21 cellular contexts compared by ENCODE assay signal in genomic region chr4:157885785-157886184, GRCh38.
"Had no signal": no experiment of that assay in that cellular context is flagged by ENCODE, and none has a peak within 500 bp of the region (broad histone marks: within the 10 kb centered on the region; RNA-seq: fewer than 3 reads in every experiment).

No MANE protein-coding gene starts in this region.

- H3K27me3 ChIP-seq: SJCRH30 had no signal

- H3K4me3 ChIP-seq: K562, SJCRH30 had no signal

- H3K4me1 ChIP-seq: SJCRH30 had no signal

- H3K9me3 ChIP-seq: SJCRH30, SK-N-SH had no signal

- DNase-seq: activated CD4-positive, alpha-beta T cell treated with anti-CD3 and anti-CD28 coated beads for 36 hours; activated CD8-positive, alpha-beta memory T cell treated with anti-CD3 and anti-CD28 coated beads, Interleukin-2, amount 50 U/mL, for 4 hours; activated CD8-positive, alpha-beta T cell treated with anti-CD3 and anti-CD28 coated beads for 36 hours; activated naive CD4-positive, alpha-beta T cell; aorta; central memory CD4-positive, alpha-beta T cell; Karpas-422; NCI-H1105 treated with DMSO at 0.1 percent for 48 hours; NCI-H1436 treated with DMSO at 0.1 percent for 48 hours; NCI-H187; NCI-H2081 treated with DMSO at 0.1 percent for 48 hours; NCI-H226; NCI-H526 treated with DMSO at 0.1 percent for 48 hours; NK-92 treated with Interleukin-12 subunit alpha and Interleukin-12 subunit beta, amount 100 ng/mL, for 24 hours; OCI-M1; RPMI8226; SJCRH30; SK-N-SH; T-helper 1 cell; WERI-Rb-1 had no signal

- H3K27ac ChIP-seq: SJCRH30, WERI-Rb-1 had no signal

- H3K36me3 ChIP-seq: SJCRH30, WERI-Rb-1 had no signal
